Comparison of ENCODE assay signal across 16 cellular contexts in the genomic region with DNA sequence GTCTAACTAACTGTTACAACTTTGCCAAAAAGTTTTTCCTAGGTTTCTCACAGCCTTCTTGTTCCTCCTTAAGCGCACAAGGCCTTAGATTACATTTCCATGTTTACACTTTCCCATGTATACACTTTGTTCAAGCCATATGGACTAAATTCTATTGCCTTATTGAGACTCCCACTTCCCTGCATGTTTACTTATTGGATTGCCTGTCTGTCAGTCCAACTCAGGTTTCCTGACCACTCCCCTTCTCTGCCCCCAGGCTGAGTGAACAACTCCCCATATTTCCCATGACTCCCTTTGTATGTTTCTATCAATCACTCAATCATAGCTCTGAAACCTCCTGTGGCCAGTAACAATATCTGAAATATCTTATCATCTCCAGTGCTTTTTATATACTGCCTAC.
"Had no signal": no experiment of that assay in that cellular context is flagged by ENCODE, and none has a peak within 500 bp of the region (broad histone marks: within the 10 kb centered on the region; RNA-seq: fewer than 3 reads in every experiment).

No MANE protein-coding gene starts in this region.

- H3K4me3 Mint-ChIP-seq: activated naive CD4-positive, alpha-beta T cell treated with anti-CD3 and anti-CD28 coated beads, Interleukin-2, amount 50 U/mL, for 24 hours; dendritic cell treated with granulocyte-macrophage colony-stimulating factor and Interleukin-4, amounts not matched to agents 40 ng/mL and 50 ng/mL, for 4 days; effector memory CD8-positive, alpha-beta T cell; naive B cell; stimulated activated memory B cell treated with anti-CD40 and anti-IgM and Interleukin-4, amounts not matched to agents 10 μg/mL and 1 μg/mL and 100 μg/mL, for 72 hours had no signal

- H3K9me3 Mint-ChIP-seq: activated naive CD4-positive, alpha-beta T cell treated with anti-CD3 and anti-CD28 coated beads, Interleukin-2, amount 50 U/mL, for 24 hours; effector memory CD8-positive, alpha-beta T cell had no signal

- ATAC-seq: body of pancreas; effector memory CD8-positive, alpha-beta T cell; stimulated activated memory B cell treated with anti-CD40 and anti-IgM and Interleukin-4, amounts not matched to agents 10 μg/mL and 1 μg/mL and 100 μg/mL, for 72 hours had no signal

- H3K4me1 ChIP-seq: body of pancreas, right atrium auricular region, tibial artery had no signal

- H3K4me3 ChIP-seq: body of pancreas, lung, right atrium auricular region, tibial artery had no signal

- H3K27me3 ChIP-seq: body of pancreas, neutrophil, right atrium auricular region, tibial artery had no signal

- H3K9me3 ChIP-seq: body of pancreas, neutrophil, right atrium auricular region, tibial artery had no signal

- H3K27me3 Mint-ChIP-seq: activated naive CD4-positive, alpha-beta T cell treated with anti-CD3 and anti-CD28 coated beads, Interleukin-2, amount 50 U/mL, for 24 hours; dendritic cell treated with granulocyte-macrophage colony-stimulating factor and Interleukin-4, amounts not matched to agents 40 ng/mL and 50 ng/mL, for 4 days; effector memory CD8-positive, alpha-beta T cell; naive B cell; stimulated activated memory B cell treated with anti-CD40 and anti-IgM and Interleukin-4, amounts not matched to agents 10 μg/mL and 1 μg/mL and 100 μg/mL, for 72 hours had no signal

- DNase-seq: activated CD4-positive, alpha-beta T cell treated with anti-CD3 and anti-CD28 coated beads, Interleukin-2, amount 50 U/mL, for 1 hour; activated CD4-positive, CD25-positive, alpha-beta regulatory T cell; body of pancreas; effector memory CD8-positive, alpha-beta T cell; hippocampal formation; midbrain; naive B cell; T-helper 2 cell; tibial artery had no signal

- H3K27ac ChIP-seq: body of pancreas, neutrophil, right atrium auricular region, tibial artery had no signal

- H3K36me3 ChIP-seq: right atrium auricular region had no signal

- H3K4me1 Mint-ChIP-seq: activated naive CD4-positive, alpha-beta T cell treated with anti-CD3 and anti-CD28 coated beads, Interleukin-2, amount 50 U/mL, for 24 hours; naive B cell; stimulated activated memory B cell treated with anti-CD40 and anti-IgM and Interleukin-4, amounts not matched to agents 10 μg/mL and 1 μg/mL and 100 μg/mL, for 72 hours had no signal

- H3K27ac Mint-ChIP-seq: activated naive CD4-positive, alpha-beta T cell treated with anti-CD3 and anti-CD28 coated beads, Interleukin-2, amount 50 U/mL, for 24 hours; activated T-helper 2 cell treated with anti-CD3 and anti-CD28 coated beads, Interferon-gamma antibody, Interleukin-2, Interleukin-4, amounts not matched to agents 10 μg/mL and 5 μg/mL and 100 μg/mL, durations not matched to agents 14 hours and 24 hours and 36 hours; dendritic cell treated with granulocyte-macrophage colony-stimulating factor and Interleukin-4, amounts not matched to agents 40 ng/mL and 50 ng/mL, for 4 days; effector memory CD8-positive, alpha-beta T cell; stimulated activated memory B cell treated with anti-CD40 and anti-IgM and Interleukin-4, amounts not matched to agents 10 μg/mL and 1 μg/mL and 100 μg/mL, for 72 hours had no signal
